ENCODE assay signal across 14 cellular contexts in genomic region chr5:139898981-139899380, GRCh38.
A peak's percentile ranks its signal among the peaks of the same experiment; 100 is the strongest.
DNase-seq lines count a peak whose midpoint lies in the region; ATAC-seq and TF ChIP-seq lines count a peak whose summit lies in the region.
"Had no signal": no experiment of that assay in that cellular context is flagged by ENCODE, and none has a peak within 500 bp of the region (broad histone marks: within the 10 kb centered on the region; RNA-seq: fewer than 3 reads in every experiment).

No MANE protein-coding gene starts in this region.

- H3K27me3 Mint-ChIP-seq in central memory CD8-positive, alpha-beta T cell: peaks cover 21% of the 10 kb centered on the region
- H3K27me3 Mint-ChIP-seq in immature natural killer cell (ENCODE audit: low read depth in 3 of 3): peaks cover 13 to 19% (median 16%) of the 10 kb centered on the region in 3 donors

- H3K36me3 ChIP-seq in sigmoid colon (no peaks in the 10 kb centered on the region), testis (ENCODE audit: low read depth, missing control alignments) (no peaks in the 10 kb centered on the region)

- peak overlapping the region; percentile 67 for H3K27ac Mint-ChIP-seq in central memory CD8-positive, alpha-beta T cell (ENCODE audit: low read depth)
- peak overlapping the region in 3 of 6 donors; percentile 8 to 58 (median 45) for H3K27ac Mint-ChIP-seq in immature natural killer cell
- H3K27ac Mint-ChIP-seq: GM23338, H9, HFFc6 had no signal

- H3K27ac ChIP-seq in sigmoid colon (no peak overlapping the region), testis (no peak overlapping the region)

- peaks cover 6% of the 10 kb centered on the region for H3K36me3 Mint-ChIP-seq in central memory CD8-positive, alpha-beta T cell (ENCODE audit: insufficient read depth)
- H3K36me3 Mint-ChIP-seq in immature natural killer cell: no peaks in the 10 kb centered on the region
- H3K36me3 Mint-ChIP-seq: CD4-positive, alpha-beta memory T cell had no signal

- peaks cover 0 to 36% (median 31%) of the 10 kb centered on the region in 4 donors for H3K4me1 ChIP-seq in sigmoid colon
- H3K4me1 ChIP-seq in testis: peaks cover 34% of the 10 kb centered on the region

- 80 to 90% methylated on average over 2 of the region's 2 CpGs for WGBS in sigmoid colon, 2 donors
- 72 to 83% methylated on average over 2 of the region's 2 CpGs for WGBS in testis, 2 donors

- TF ChIP-seq EP300 in sigmoid colon (IDR thresholded peaks at IDR 0.05): no peak

- peak overlapping the region; percentile 17 for H3K4me3 Mint-ChIP-seq in central memory CD8-positive, alpha-beta T cell
- peak overlapping the region in 3 of 5 donors; percentile 14 to 48 (median 37) for H3K4me3 Mint-ChIP-seq in immature natural killer cell
- H3K4me3 Mint-ChIP-seq: CD4-positive, alpha-beta memory T cell; GM23338; H9; HFFc6 had no signal

- TF ChIP-seq CTCF in sigmoid colon (IDR thresholded peaks at IDR 0.05): no peak
- no peak for TF ChIP-seq CTCF in testis (IDR thresholded peaks at IDR 0.05)

- no peak for TF ChIP-seq POLR2A in sigmoid colon (IDR thresholded peaks at IDR 0.05)
- no peak for TF ChIP-seq POLR2A in testis (IDR thresholded peaks at IDR 0.05)

- H3K4me3 ChIP-seq in sigmoid colon (no peak overlapping the region), testis (no peak overlapping the region)
- H3K4me3 ChIP-seq: GM23338 had no signal

- intact Hi-C loops in sigmoid colon (cut with DNase I): no loop called here
- intact Hi-C loops in testis (cut with DNase I; ENCODE audit: low total_unique reads): no loop called here

- no peak for ATAC-seq in central memory CD8-positive, alpha-beta T cell (replicated peaks; ENCODE audit: extremely low read depth, poor library complexity, severe bottlenecking)
- ATAC-seq in HG03108 (IDR thresholded peaks at IDR 0.05; ENCODE audit: unreplicated experiment) (no peak), GM19455 (IDR thresholded peaks at IDR 0.05; ENCODE audit: unreplicated experiment) (no peak)
- ATAC-seq: GM23338 had no signal

- H3K9me3 Mint-ChIP-seq in central memory CD8-positive, alpha-beta T cell: no peaks in the 10 kb centered on the region
- no peaks in the 10 kb centered on the region for H3K9me3 Mint-ChIP-seq in immature natural killer cell
- H3K9me3 Mint-ChIP-seq: CD4-positive, alpha-beta memory T cell; GM23338; H9; HFFc6 had no signal

- H3K9me3 ChIP-seq in sigmoid colon (no peaks in the 10 kb centered on the region), testis (no peaks in the 10 kb centered on the region)
- H3K9me3 ChIP-seq: Caco-2 had no signal

- no peak for DNase-seq in central memory CD8-positive, alpha-beta T cell (ENCODE audit: low spot score in 2 of 2)
- DNase-seq in immature natural killer cell: no peak
- DNase-seq in sigmoid colon: peak; percentile 18
- no peak for DNase-seq in testis
- DNase-seq: C1 segment of cervical spinal cord; Caco-2; CD4-positive, alpha-beta memory T cell; DMS153; DND-41; H9; HFFc6 had no signal

- H3K4me1 Mint-ChIP-seq in central memory CD8-positive, alpha-beta T cell: peaks cover 47% of the 10 kb centered on the region
- peaks cover 43% of the 10 kb centered on the region in 2 donors for H3K4me1 Mint-ChIP-seq in immature natural killer cell

- H3K27me3 ChIP-seq in sigmoid colon (peaks cover 0 to 9% (median 0%) of the 10 kb centered on the region in 3 donors), testis (no peaks in the 10 kb centered on the region)
